20 cellular contexts compared by ENCODE assay signal in the genomic region with DNA sequence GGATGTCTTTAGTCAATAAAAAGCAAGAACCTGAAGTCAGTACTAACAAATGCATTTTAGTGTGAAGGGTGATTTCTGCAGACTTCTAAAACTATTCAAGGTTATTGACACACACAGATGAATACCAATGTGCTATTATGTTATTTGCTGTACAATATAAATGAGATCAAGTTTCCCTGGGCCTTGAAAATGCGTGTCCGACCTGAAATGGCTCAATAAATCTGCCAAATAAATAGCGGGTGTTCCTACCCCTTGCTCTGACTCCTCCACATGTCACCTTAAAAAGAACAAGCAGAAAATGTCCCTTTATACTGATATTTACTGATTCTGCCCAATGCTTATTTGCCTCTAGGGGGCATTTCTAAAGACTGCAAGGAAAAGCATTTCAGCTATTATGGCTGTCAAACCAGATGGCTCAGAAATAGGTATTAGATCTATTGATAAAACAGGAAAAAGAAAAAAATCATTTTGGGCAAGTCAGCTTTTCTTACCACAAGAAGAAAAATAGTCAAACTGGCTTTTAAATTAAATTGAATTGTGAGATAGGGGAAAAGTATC.
DNase-seq lines count a peak whose midpoint lies in the region; ATAC-seq and TF ChIP-seq lines count a peak whose summit lies in the region.
"Had no signal": no experiment of that assay in that cellular context is flagged by ENCODE, and none has a peak within 500 bp of the region (broad histone marks: within the 10 kb centered on the region; RNA-seq: fewer than 3 reads in every experiment).

No MANE protein-coding gene starts in this region.

- H3K9ac ChIP-seq in trophoblast cell (ENCODE audit: low read length): no peak overlapping the region

- H3K4me3 ChIP-seq in astrocyte of the cerebellum (ENCODE audit: low read depth, low read length) (no peak overlapping the region), trophoblast cell (ENCODE audit: low read depth, low read length) (no peak overlapping the region), left lung (no peak overlapping the region)
- H3K4me3 ChIP-seq: mucosa of descending colon, PC-9, skin epidermis had no signal

- H3K79me2 ChIP-seq in trophoblast cell (ENCODE audit: control insufficient read depth, insufficient read depth, low read length, poor library complexity): no peaks in the 10 kb centered on the region

- H3K4ac ChIP-seq in trophoblast cell (ENCODE audit: low read depth, low read length): no peak overlapping the region

- H3K18ac ChIP-seq in trophoblast cell (ENCODE audit: low read length): no peak overlapping the region

- no peak overlapping the region for H4K8ac ChIP-seq in trophoblast cell (ENCODE audit: low read depth, low read length)

- no CpG with 5 or more reads among the region's 3 CpGs for WGBS in trophoblast cell (ENCODE audit: extremely low coverage, insufficient coverage, insufficient read length)

- no peak overlapping the region for H2AFZ ChIP-seq in trophoblast cell (ENCODE audit: insufficient read depth, low read length, poor library complexity)
- H2AFZ ChIP-seq: PC-9 had no signal

- peak; percentile 16 for DNase-seq in NCI-H1092 treated with DMSO at 0.1 percent for 48 hours (lab: John Stamatoyannopoulos, UW)
- DNase-seq in NCI-H1092 (lab: John Stamatoyannopoulos, UW): no peak
- no peak for DNase-seq in HFFc6
- DNase-seq in astrocyte of the cerebellum (ENCODE audit: low read depth): no peak
- DNase-seq in trophoblast cell: peak; percentile 4 to 77
- no peak for DNase-seq in left lung
- no peak for DNase-seq in middle frontal gyrus (ENCODE audit: extremely low spot score, low spot score)
- DNase-seq: activated B cell treated with CpG ODN at 0.5 μM for 24 hours; activated naive CD4-positive, alpha-beta T cell treated with Interleukin-2 at 50 U/mL for 16 hours; GOT3; head of caudate nucleus; KG1; kidney; mucosa of descending colon; NCI-H2227 treated with DMSO at 0.1 percent for 48 hours; PC-9; stimulated activated naive B cell treated with anti-CD40 and anti-IgM and Interleukin-4, amounts not matched to agents 10 μg/mL and 1 μg/mL and 100 μg/mL, for 72 hours; T-helper 1 cell had no signal

- H3K23ac ChIP-seq in trophoblast cell (ENCODE audit: low read length): no peak overlapping the region

- peaks cover 53% of the 10 kb centered on the region for H3K4me1 Mint-ChIP-seq in HFFc6 (ENCODE audit: low read depth)
- H3K4me1 Mint-ChIP-seq: activated B cell treated with CpG ODN at 0.5 μM for 24 hours; stimulated activated naive B cell treated with anti-CD40 and anti-IgM and Interleukin-4, amounts not matched to agents 10 μg/mL and 1 μg/mL and 100 μg/mL, for 72 hours had no signal

- H2BK5ac ChIP-seq in trophoblast cell (ENCODE audit: low read depth, low read length, poor library complexity): no peak overlapping the region

- no peak overlapping the region for H3K4me2 ChIP-seq in trophoblast cell (ENCODE audit: low read length)
- H3K4me2 ChIP-seq: PC-9 had no signal

- no peak overlapping the region for H2BK12ac ChIP-seq in trophoblast cell (ENCODE audit: low read length)

- H3K9me3 ChIP-seq in trophoblast cell (ENCODE audit: insufficient read depth, low read depth, low read length) (no peaks in the 10 kb centered on the region), left lung (peaks cover 0 to 4% of the 10 kb centered on the region in 2 donors)
- H3K9me3 ChIP-seq: mucosa of descending colon had no signal

- peaks cover 1% of the 10 kb centered on the region for H3K79me1 ChIP-seq in trophoblast cell (ENCODE audit: low read length)

- H3K4me1 ChIP-seq in trophoblast cell (ENCODE audit: control insufficient read depth in 1 of 2, insufficient read depth in 2 of 2, low read length in 2 of 2): no peaks in the 10 kb centered on the region
- peaks cover 8 to 17% of the 10 kb centered on the region in 2 donors for H3K4me1 ChIP-seq in left lung

- peaks cover 7% of the 10 kb centered on the region; the same call in 1 of the 2 replicates for H3K36me3 Mint-ChIP-seq in HFFc6 (ENCODE audit: low read depth)
- H3K36me3 Mint-ChIP-seq: stimulated activated naive B cell treated with anti-CD40 and anti-IgM and Interleukin-4, amounts not matched to agents 10 μg/mL and 1 μg/mL and 100 μg/mL, for 72 hours had no signal

- no peak overlapping the region for H4K12ac ChIP-seq in trophoblast cell (ENCODE audit: low read depth, low read length)

- intact Hi-C loops in left lung (cut with DNase I): no loop called here

- H2AK5ac ChIP-seq in trophoblast cell (ENCODE audit: low read length): no peak overlapping the region

- no peak overlapping the region for H3K14ac ChIP-seq in trophoblast cell (ENCODE audit: low read length)

- H3K9me3 Mint-ChIP-seq in HFFc6: peaks cover 4% of the 10 kb centered on the region; the same call in 1 of the 2 replicates

- H2BK120ac ChIP-seq in trophoblast cell (ENCODE audit: insufficient read depth, low read length, poor library complexity): no peak overlapping the region

- TF ChIP-seq CTCF in HFFc6 (IDR thresholded peaks at IDR 0.05): peak; percentile 55
- TF ChIP-seq CTCF in astrocyte of the cerebellum (IDR thresholded peaks at IDR 0.05; ENCODE audit: low read depth, low read length, missing control alignments): peak; percentile 4
- TF ChIP-seq CTCF in left lung (IDR thresholded peaks at IDR 0.05): no peak

- in situ Hi-C loops in astrocyte of the cerebellum (cut with HindIII; ENCODE audit: low sequenced_read_pairs): no loop called here

- no peaks in the 10 kb centered on the region for H3K36me3 ChIP-seq in trophoblast cell (ENCODE audit: control insufficient read depth in 1 of 2, insufficient read depth in 2 of 2, low read length in 2 of 2)
- H3K36me3 ChIP-seq in left lung: no peaks in the 10 kb centered on the region

- H3K4me3 Mint-ChIP-seq in HFFc6: no peak overlapping the region
- H3K4me3 Mint-ChIP-seq: activated B cell treated with CpG ODN at 0.5 μM for 24 hours; stimulated activated naive B cell treated with anti-CD40 and anti-IgM and Interleukin-4, amounts not matched to agents 10 μg/mL and 1 μg/mL and 100 μg/mL, for 72 hours had no signal

- no peak overlapping the region for H3K27ac ChIP-seq in trophoblast cell (ENCODE audit: low read depth, low read length)
- H3K27ac ChIP-seq in left lung: no peak overlapping the region
- H3K27ac ChIP-seq: PC-9 had no signal

- no peak overlapping the region for H4K91ac ChIP-seq in trophoblast cell (ENCODE audit: low read depth, low read length)

- 0 out of 2 replicates have a peak overlapping the region, but pooled peaks have one; percentile 13 for H3K27ac Mint-ChIP-seq in HFFc6
- H3K27ac Mint-ChIP-seq: activated B cell treated with CpG ODN at 0.5 μM for 24 hours; stimulated activated naive B cell treated with anti-CD40 and anti-IgM and Interleukin-4, amounts not matched to agents 10 μg/mL and 1 μg/mL and 100 μg/mL, for 72 hours had no signal

- H3K27me3 ChIP-seq in trophoblast cell (ENCODE audit: insufficient read depth, low read length) (no peaks in the 10 kb centered on the region), left lung (no peaks in the 10 kb centered on the region)

- H3K27me3 Mint-ChIP-seq in HFFc6 (ENCODE audit: insufficient read depth): no peaks in the 10 kb centered on the region; the same call in 1 of the 2 replicates

- no peak for ATAC-seq in left lung
- ATAC-seq in HG03378 (IDR thresholded peaks at IDR 0.05; ENCODE audit: unreplicated experiment): no peak
- ATAC-seq: mucosa of descending colon; stimulated activated naive B cell treated with anti-CD40 and anti-IgM and Interleukin-4, amounts not matched to agents 10 μg/mL and 1 μg/mL and 100 μg/mL, for 72 hours had no signal

Comparison
In these comparisons a context has a peak if more than half of its experiments do, and no peak if none do; other contexts are left out.
1. DNase-seq: peak in NCI-H1092 treated with DMSO at 0.1 percent for 48 hours (single experiment) and trophoblast cell (2 of 2); none in NCI-H1092 (single experiment), HFFc6 (single experiment), astrocyte of the cerebellum (single experiment), left lung (0 of 2) and middle frontal gyrus (single experiment).
2. CTCF ChIP-seq: peak in HFFc6 (single experiment) and astrocyte of the cerebellum (single experiment); none in left lung (0 of 2).